8 cellular contexts compared by ENCODE assay signal in genomic region chr16:370443-370842, GRCh38. TPM values are rescaled to one million over a fixed set of nuclear protein-coding genes. Genes with fewer than 3 reads are reported as not detected.
DNase-seq lines count a peak whose midpoint lies in the region; ATAC-seq, FAIRE-seq and TF ChIP-seq lines count a peak whose summit lies in the region.

Gene MRPL28 (minus strand): TSS chr16:370538. CDS start chr16:370218, 320 bp downstream.

- peak; percentile 95 for FAIRE-seq in kidney (lab: Jason Lieb, UNC)

- TF ChIP-seq CTCF in AG09309 (IDR thresholded peaks at IDR 0.05; ENCODE audit: control insufficient read depth, insufficient read depth, low read depth, low read length, missing control alignments) (no peak), kidney (IDR thresholded peaks at IDR 0.05; ENCODE audit: borderline replicate concordance, extremely low read depth, insufficient read depth) (no peak)

- H3K27ac ChIP-seq in kidney (ENCODE audit: low read depth in 2 of 2, low read length in 2 of 2), result no peak within 1 kb of the TSS

- H3K9me3 ChIP-seq in kidney (ENCODE audit: control insufficient read depth in 1 of 2, low read length in 2 of 2), result no peaks in the 10 kb centered on the region

- peak; percentile 84 for DNase-seq in AG09309 (ENCODE audit: low read depth)
- peak; percentile 88 to 96 for DNase-seq in NCI-H524 (lab: John Stamatoyannopoulos, UW)
- DNase-seq in activated CD4-positive, alpha-beta T cell treated with anti-CD3 and anti-CD28 coated beads for 24 hours (ENCODE audit: low read depth in 2 of 2), result peak; percentile 92 to 94
- peak; percentile 98 for DNase-seq in cerebellum (ENCODE audit: low spot score)
- peak; percentile 97 for DNase-seq in kidney
- peak; percentile 96 for DNase-seq in stimulated activated CD4-positive, alpha-beta T cell treated with anti-CD3 and anti-CD28 coated beads, Interleukin-15, amount 100 ng/mL, for 24 hours

- ATAC-seq in GM19035 (IDR thresholded peaks at IDR 0.05; ENCODE audit: unreplicated experiment), result peak; percentile 80
- peak; percentile 76 for ATAC-seq in HG03432 (IDR thresholded peaks at IDR 0.05; ENCODE audit: unreplicated experiment)

- H3K36me3 ChIP-seq in kidney (ENCODE audit: control insufficient read depth in 1 of 2, insufficient read depth in 2 of 2, low read length in 2 of 2), result peaks cover 0 to 18% of the 10 kb centered on the region in 2 donors

- intact Hi-C loops in kidney (cut with DNase I), result no loop called here

- H3K9ac ChIP-seq in kidney (ENCODE audit: low read length in 2 of 2), result peak within 1 kb of the TSS; percentile 34 to 43

- H3K4me1 ChIP-seq in kidney (ENCODE audit: control insufficient read depth in 1 of 2, insufficient read depth in 1 of 2, low read depth in 1 of 2, low read length in 2 of 2), result peaks cover 0 to 9% of the 10 kb centered on the region in 2 donors

- H3K4me3 ChIP-seq in AG09309 (ENCODE audit: control insufficient read depth, low read depth, low read length) (peak within 1 kb of the TSS; percentile 50), kidney (ENCODE audit: low read length in 2 of 2) (peak within 1 kb of the TSS; percentile 24 to 56)

RNA-seq across cellular contexts. Expression of gene MRPL28, which starts in this region (rescaled TPM):
- 26.2 TPM for total RNA-seq in cerebellum
- total RNA-seq in kidney, result 59.1 TPM
- polyA plus RNA-seq in kidney (ENCODE audit: insufficient read depth, low read depth, low replicate concordance), result 201 TPM
